ENCODE assay signal across 1 cellular context in genomic region chr2:233338046-233338445, GRCh38.
TF ChIP-seq lines count a peak whose summit lies in the region.

No MANE protein-coding gene starts in this region.

TF ChIP-seq in K562, 482 proteins besides CTCF, POLR2A, EP300 and RAD21:
- TF ChIP-seq ESRRA (IDR thresholded peaks at IDR 0.05; ENCODE audit: borderline replicate concordance, low read depth) (peak; percentile 17; the same call in 1 of the 2 replicates), ZBTB8A (IDR thresholded peaks at IDR 0.05; ENCODE audit: partially characterized antibody) (no peak), CREB5 (CRISPR knock-in tag; IDR thresholded peaks at IDR 0.05) (no peak), MAX (CRISPR knock-in tag; IDR thresholded peaks at IDR 0.05) (no peak), BHLHE40 (IDR thresholded peaks at IDR 0.05; ENCODE audit: low read length) (peak; percentile 86)
- TF ChIP-seq, protein P1, sequence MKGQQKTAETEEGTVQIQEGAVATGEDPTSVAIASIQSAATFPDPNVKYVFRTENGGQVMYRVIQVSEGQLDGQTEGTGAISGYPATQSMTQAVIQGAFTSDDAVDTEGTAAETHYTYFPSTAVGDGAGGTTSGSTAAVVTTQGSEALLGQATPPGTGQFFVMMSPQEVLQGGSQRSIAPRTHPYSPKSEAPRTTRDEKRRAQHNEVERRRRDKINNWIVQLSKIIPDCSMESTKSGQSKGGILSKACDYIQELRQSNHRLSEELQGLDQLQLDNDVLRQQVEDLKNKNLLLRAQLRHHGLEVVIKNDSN (CRISPR knock-in tag; IDR thresholded peaks at IDR 0.05), result peak; percentile 41; the same call in 1 of the 2 replicates
